ENCODE assay signal across 9 cellular contexts in the genomic region with DNA sequence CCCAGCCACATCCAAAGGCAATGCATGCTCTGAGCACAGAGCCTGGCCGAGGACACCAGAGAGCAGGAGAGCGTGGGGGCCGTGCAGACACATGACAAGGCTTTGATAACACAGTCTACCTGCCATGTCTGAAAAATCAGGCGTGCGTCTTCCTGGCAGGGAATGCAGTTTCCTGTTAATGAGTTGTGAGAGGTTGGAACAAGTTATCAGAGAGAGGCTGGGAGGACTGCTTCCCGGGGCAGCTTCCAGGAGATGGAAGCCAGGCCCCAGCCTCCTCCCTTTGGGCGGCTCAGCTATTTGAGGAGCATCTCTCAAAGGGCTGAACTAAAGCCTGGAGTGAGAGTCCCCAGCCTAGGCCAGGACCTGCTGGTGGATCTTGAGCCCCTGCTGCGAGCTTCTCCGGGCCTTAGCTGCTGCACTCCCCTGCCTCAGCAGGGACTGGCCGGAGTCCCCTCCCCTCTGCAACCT.
A peak's percentile ranks its signal among the peaks of the same experiment; 100 is the strongest.
DNase-seq lines count a peak whose midpoint lies in the region; ATAC-seq and TF ChIP-seq lines count a peak whose summit lies in the region.
"Had no signal": no experiment of that assay in that cellular context is flagged by ENCODE, and none has a peak within 500 bp of the region (broad histone marks: within the 10 kb centered on the region; RNA-seq: fewer than 3 reads in every experiment).

No MANE protein-coding gene starts in this region.

- 13 to 15% methylated on average over 10 of the region's 10 CpGs for WGBS in heart right ventricle, 2 donors

- intact Hi-C loops in Calu3 (cut with micrococcal nuclease; ENCODE audit: unreplicated experiment) (no loop called here), heart right ventricle (cut with DNase I) (loop anchor here in 1 of 10 donors (2.0 to 5.0 kb wide), 2 partner anchors 33 to 1084 kb away; no protein-coding TSS in a partner anchor), posterior cingulate gyrus (cut with DNase I) (no loop called here), PC-3 (cut with micrococcal nuclease) (no loop called here)

- H3K9me3 ChIP-seq in heart right ventricle (no peaks in the 10 kb centered on the region), PC-3 (ENCODE audit: low read length) (no peaks in the 10 kb centered on the region)
- H3K9me3 ChIP-seq: MG63 had no signal

- no peaks in the 10 kb centered on the region for H3F3A ChIP-seq in PC-3 (ENCODE audit: low read length, unreplicated experiment)

- H3K9ac ChIP-seq in PC-3 (ENCODE audit: low read length) = no peak overlapping the region

- H3K79me2 ChIP-seq in PC-3 (ENCODE audit: low read length) = no peaks in the 10 kb centered on the region

- no peaks in the 10 kb centered on the region for H3K9me2 ChIP-seq in PC-3 (replicated peaks; ENCODE audit: low read length)

- no peaks in the 10 kb centered on the region for H3K36me3 Mint-ChIP-seq in Calu3 (ENCODE audit: insufficient read depth, unreplicated experiment)

- BruUV-seq in Calu3 (replicated peaks; lab: Mats Ljungman, UMichigan) (no TSS peak), PC-3 (replicated peaks; lab: Mats Ljungman, UMichigan) (no TSS peak)

- H3K9me3 Mint-ChIP-seq in Calu3 (ENCODE audit: low read depth, unreplicated experiment) = no peaks in the 10 kb centered on the region

- peak overlapping the region in 9 of 10 donors; percentile 72 to 85 (median 77) for H3K27ac ChIP-seq in heart right ventricle
- no peak overlapping the region for H3K27ac ChIP-seq in PC-3 (ENCODE audit: low read length)

- no peak overlapping the region for H3K4me2 ChIP-seq in PC-3 (ENCODE audit: low read length)

- POLR2A ChIA-PET in PC-3 (lab: Charles Lee; ENCODE audit: unreplicated experiment) = no interaction called here

- H4K20me1 ChIP-seq in PC-3 (ENCODE audit: low read length) = no peaks in the 10 kb centered on the region

- no peak overlapping the region for H3K4me3 Mint-ChIP-seq in Calu3 (ENCODE audit: low read depth, unreplicated experiment)

- no peak overlapping the region for H3K27ac Mint-ChIP-seq in Calu3 (ENCODE audit: unreplicated experiment)

- H3K36me3 ChIP-seq in heart right ventricle = no peaks in the 10 kb centered on the region
- no peaks in the 10 kb centered on the region for H3K36me3 ChIP-seq in PC-3 (ENCODE audit: low read depth, low read length)
- H3K36me3 ChIP-seq: MG63 had no signal

- DNase-seq in Calu3 (peak; percentile 14), SK-N-DZ (ENCODE audit: low spot score) (peak; percentile 88), heart right ventricle (peak; percentile 71 to 80), posterior cingulate gyrus (peak in 7 of 10 donors; percentile 41 to 92 (median 57)), PC-3 (no peak)
- no peak for DNase-seq in activated naive CD4-positive, alpha-beta T cell (lab: John Stamatoyannopoulos, UW)
- DNase-seq: MG63 had no signal

- H3K4me1 ChIP-seq in heart right ventricle = peaks cover 11 to 55% (median 40%) of the 10 kb centered on the region in 9 donors
- no peaks in the 10 kb centered on the region for H3K4me1 ChIP-seq in PC-3 (ENCODE audit: insufficient read depth, low read length)

- ATAC-seq in heart right ventricle (peak; percentile 82 to 93 (median 90)), HG03460 (IDR thresholded peaks at IDR 0.05; ENCODE audit: unreplicated experiment) (no peak), GM19351 (IDR thresholded peaks at IDR 0.05; ENCODE audit: unreplicated experiment) (no peak), PC-3 (no peak)

- H3K27me3 Mint-ChIP-seq in Calu3 (ENCODE audit: unreplicated experiment) = peaks cover 63% of the 10 kb centered on the region

- CTCF ChIA-PET in Calu3 (lab: Charles Lee) = interaction anchor here (1.3 kb wide), 1 partner anchor 10 kb away, joined by 3 read pairs; no protein-coding TSS in a partner anchor
- CTCF ChIA-PET in PC-3 (lab: Charles Lee) = no interaction called here

- peak overlapping the region in 2 of 10 donors; percentile 7 to 16 for H3K4me3 ChIP-seq in heart right ventricle
- H3K4me3 ChIP-seq in PC-3 (ENCODE audit: low read length) = no peak overlapping the region
- H3K4me3 ChIP-seq: MG63 had no signal

- no peaks in the 10 kb centered on the region for H3K27me3 ChIP-seq in heart right ventricle
- no peaks in the 10 kb centered on the region for H3K27me3 ChIP-seq in PC-3 (ENCODE audit: low read length)
- H3K27me3 ChIP-seq: MG63 had no signal

- H3K4me1 Mint-ChIP-seq in Calu3 (ENCODE audit: low read depth, unreplicated experiment) = peaks cover 11% of the 10 kb centered on the region

- H2AFZ ChIP-seq in PC-3 (ENCODE audit: low read length) = no peak overlapping the region

- TF ChIP-seq CTCF in Calu3 (IDR thresholded peaks at IDR 0.05; ENCODE audit: unreplicated experiment) (no peak), heart right ventricle (IDR thresholded peaks at IDR 0.05) (no peak), PC-3 (conservative IDR thresholded peaks at IDR 0.05; ENCODE audit: low read depth, low read length) (no peak)

Comparison
In these comparisons a context has a peak if more than half of its experiments do, and no peak if none do; other contexts are left out.
1. DNase-seq: peak in Calu3 (single experiment), SK-N-DZ (single experiment), heart right ventricle (2 of 2) and posterior cingulate gyrus (7 of 10); none in PC-3 (single experiment) and activated naive CD4-positive, alpha-beta T cell (0 of 4).
2. ATAC-seq: peak in heart right ventricle (8 of 8); none in HG03460 (single experiment), GM19351 (single experiment) and PC-3 (single experiment).